In the genomic region with DNA sequence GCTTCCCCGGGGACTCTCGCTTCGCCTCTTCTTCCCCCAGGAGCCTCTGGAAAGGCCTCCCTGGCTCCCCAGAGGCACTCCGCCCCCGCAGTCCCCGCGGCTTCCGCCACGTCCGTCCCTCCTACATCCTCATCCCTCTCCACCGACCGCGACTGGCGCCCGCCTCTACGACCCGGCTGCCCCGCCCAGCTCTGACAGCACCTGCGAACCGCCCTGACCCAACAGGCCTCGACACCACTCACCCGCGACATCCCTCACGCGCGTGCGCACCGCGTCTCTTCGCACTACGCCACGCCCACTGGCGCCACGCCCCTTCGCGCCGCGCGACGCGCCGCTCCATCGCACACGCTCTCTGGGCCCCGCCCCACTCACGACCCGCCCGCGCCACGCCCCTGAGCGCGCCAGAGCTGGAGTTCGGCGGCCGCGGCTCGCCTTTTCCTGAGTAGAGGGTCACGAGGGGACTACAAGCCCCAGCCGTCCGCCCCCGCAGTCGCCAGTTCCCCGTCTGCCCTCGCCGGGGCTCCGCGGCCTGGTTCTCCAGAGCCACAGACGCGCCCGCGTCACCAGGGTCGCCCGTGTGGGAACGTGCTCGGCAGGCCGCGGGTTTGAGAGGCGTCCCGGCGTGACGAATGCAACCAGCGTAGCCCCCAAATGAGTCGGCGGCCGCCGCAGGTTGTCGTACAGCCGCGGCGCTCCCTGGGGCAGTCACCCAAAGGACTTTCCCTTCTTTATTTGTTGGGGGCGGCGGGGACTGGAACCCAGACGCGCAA, we compare ENCODE assay signal across 8 cellular contexts. TPM values are rescaled to one million over a fixed set of nuclear protein-coding genes. Genes with fewer than 3 reads are reported as not detected.
A peak's percentile ranks its signal among the peaks of the same experiment; 100 is the strongest.
DNase-seq lines count a peak whose midpoint lies in the region; ATAC-seq, FAIRE-seq and TF ChIP-seq lines count a peak whose summit lies in the region.

No MANE protein-coding gene starts in this region.

- no peaks in the 10 kb centered on the region for H3K9me3 Mint-ChIP-seq in WTC11

- H3K36me3 Mint-ChIP-seq in WTC11 = peaks cover 9% of the 10 kb centered on the region

- no peaks in the 10 kb centered on the region for H3K9me3 ChIP-seq in spleen

- H3K27me3 Mint-ChIP-seq in WTC11 (ENCODE audit: low read depth) = peaks cover 25% of the 10 kb centered on the region

- intact Hi-C loops in spleen (cut with DNase I; ENCODE audit: low total_unique reads) = loop anchor here (5.0 to 10.0 kb wide), 2 partner anchors 82 to 129 kb away; a partner anchor contains a TSS

- no peak for FAIRE-seq in bronchial epithelial cell (lab: Jason Lieb, UNC)

- peak; percentile 87 for ATAC-seq in GM19025 (IDR thresholded peaks at IDR 0.05; ENCODE audit: low read depth, unreplicated experiment)
- ATAC-seq in HG03196 (IDR thresholded peaks at IDR 0.05; ENCODE audit: unreplicated experiment) = peak; percentile 85
- peak; percentile 93 for ATAC-seq in WTC11

- no peak for TF ChIP-seq CTCF in AG09319 (IDR thresholded peaks at IDR 0.05; ENCODE audit: low read depth, low read length)
- no peak for TF ChIP-seq CTCF in WTC11 (IDR thresholded peaks at IDR 0.05)
- TF ChIP-seq CTCF in bronchial epithelial cell (IDR thresholded peaks at IDR 0.05; ENCODE audit: insufficient read depth, low read length, severe bottlenecking) = no peak
- TF ChIP-seq CTCF in spleen (IDR thresholded peaks at IDR 0.05 in 8 of 11, conservative IDR thresholded peaks at IDR 0.05 in 3 of 11) = peak in 3 of 11 experiments; percentile 3 to 50 (median 16)

- CTCF ChIA-PET in WTC11 (lab: Charles Lee) = interaction anchor here (1.0 to 2.7 kb wide), 4 partner anchors 13 to 161 kb away, joined by 3 to 8 read pairs (median 4); a partner anchor contains a TSS

- POLR2A ChIA-PET in WTC11 (lab: Charles Lee) = interaction anchor here (0.7 kb wide), 1 partner anchor 1025 kb away, joined by 3 read pairs; no protein-coding TSS in a partner anchor

- peak overlapping the region; percentile 94 to 100 (median 99) for H3K27ac ChIP-seq in spleen

- H3K36me3 ChIP-seq in bronchial epithelial cell (ENCODE audit: control insufficient read depth, insufficient read depth, low read length) (no peaks in the 10 kb centered on the region), spleen (peaks cover 0 to 27% (median 0%) of the 10 kb centered on the region in 6 donors)

- peaks cover 14% of the 10 kb centered on the region for H3K4me1 Mint-ChIP-seq in WTC11

- H3K27ac Mint-ChIP-seq in WTC11 = peak overlapping the region; percentile 87

- H3K4me3 ChIP-seq in bronchial epithelial cell (ENCODE audit: low read depth, low read length) (peak overlapping the region; percentile 82), spleen (peak overlapping the region; percentile 48 to 78 (median 59))

- H3K4me1 ChIP-seq in spleen = peaks cover 15 to 41% (median 28%) of the 10 kb centered on the region in 6 donors

- TF ChIP-seq POLR2A in spleen (IDR thresholded peaks at IDR 0.05) = peak; percentile 63 to 92 (median 91)

- 0 to 1% (median 1%) methylated on average over 47 to 94 of the region's 94 CpGs for WGBS in spleen, 5 donors

- peak overlapping the region; percentile 90 for H3K4me3 Mint-ChIP-seq in WTC11

- H3K27me3 ChIP-seq in bronchial epithelial cell (ENCODE audit: control insufficient read depth, insufficient read depth, low read length) (no peaks in the 10 kb centered on the region), spleen (replicated peaks in 1 of 7) (no peaks in the 10 kb centered on the region)

- DNase-seq in AG09319 (ENCODE audit: extremely low read depth, low read depth) = peak; percentile 86
- DNase-seq in NCI-H2227 treated with DMSO at 0.1 percent for 48 hours (lab: John Stamatoyannopoulos, UW) = peak; percentile 93
- peak; percentile 82 for DNase-seq in WTC11 (ENCODE audit: low spot score)
- DNase-seq in bronchial epithelial cell (ENCODE audit: low read depth) = peak; percentile 85
- peak; percentile 95 for DNase-seq in inferior parietal cortex (ENCODE audit: extremely low spot score)
- peak; percentile 99 for DNase-seq in spleen

TF ChIP-seq in WTC11, 78 proteins besides CTCF, POLR2A, EP300 and RAD21 (continues in another document):
- TF ChIP-seq, protein P1, sequence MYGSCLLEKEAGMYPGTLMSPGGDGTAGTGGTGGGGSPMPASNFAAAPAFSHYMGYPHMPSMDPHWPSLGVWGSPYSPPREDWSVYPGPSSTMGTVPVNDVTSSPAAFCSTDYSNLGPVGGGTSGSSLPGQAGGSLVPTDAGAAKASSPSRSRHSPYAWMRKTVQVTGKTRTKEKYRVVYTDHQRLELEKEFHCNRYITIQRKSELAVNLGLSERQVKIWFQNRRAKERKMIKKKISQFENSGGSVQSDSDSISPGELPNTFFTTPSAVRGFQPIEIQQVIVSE (CRISPR knock-in tag; IDR thresholded peaks at IDR 0.05; ENCODE audit: borderline replicate concordance) = no peak
- TF ChIP-seq, protein P2, sequence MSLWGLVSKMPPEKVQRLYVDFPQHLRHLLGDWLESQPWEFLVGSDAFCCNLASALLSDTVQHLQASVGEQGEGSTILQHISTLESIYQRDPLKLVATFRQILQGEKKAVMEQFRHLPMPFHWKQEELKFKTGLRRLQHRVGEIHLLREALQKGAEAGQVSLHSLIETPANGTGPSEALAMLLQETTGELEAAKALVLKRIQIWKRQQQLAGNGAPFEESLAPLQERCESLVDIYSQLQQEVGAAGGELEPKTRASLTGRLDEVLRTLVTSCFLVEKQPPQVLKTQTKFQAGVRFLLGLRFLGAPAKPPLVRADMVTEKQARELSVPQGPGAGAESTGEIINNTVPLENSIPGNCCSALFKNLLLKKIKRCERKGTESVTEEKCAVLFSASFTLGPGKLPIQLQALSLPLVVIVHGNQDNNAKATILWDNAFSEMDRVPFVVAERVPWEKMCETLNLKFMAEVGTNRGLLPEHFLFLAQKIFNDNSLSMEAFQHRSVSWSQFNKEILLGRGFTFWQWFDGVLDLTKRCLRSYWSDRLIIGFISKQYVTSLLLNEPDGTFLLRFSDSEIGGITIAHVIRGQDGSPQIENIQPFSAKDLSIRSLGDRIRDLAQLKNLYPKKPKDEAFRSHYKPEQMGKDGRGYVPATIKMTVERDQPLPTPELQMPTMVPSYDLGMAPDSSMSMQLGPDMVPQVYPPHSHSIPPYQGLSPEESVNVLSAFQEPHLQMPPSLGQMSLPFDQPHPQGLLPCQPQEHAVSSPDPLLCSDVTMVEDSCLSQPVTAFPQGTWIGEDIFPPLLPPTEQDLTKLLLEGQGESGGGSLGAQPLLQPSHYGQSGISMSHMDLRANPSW (CRISPR knock-in tag; conservative IDR thresholded peaks at IDR 0.05; ENCODE audit: low read depth) = 0 out of 2 replicates have a peak, but pooled peaks have one; percentile 48
- TF ChIP-seq, protein P3, sequence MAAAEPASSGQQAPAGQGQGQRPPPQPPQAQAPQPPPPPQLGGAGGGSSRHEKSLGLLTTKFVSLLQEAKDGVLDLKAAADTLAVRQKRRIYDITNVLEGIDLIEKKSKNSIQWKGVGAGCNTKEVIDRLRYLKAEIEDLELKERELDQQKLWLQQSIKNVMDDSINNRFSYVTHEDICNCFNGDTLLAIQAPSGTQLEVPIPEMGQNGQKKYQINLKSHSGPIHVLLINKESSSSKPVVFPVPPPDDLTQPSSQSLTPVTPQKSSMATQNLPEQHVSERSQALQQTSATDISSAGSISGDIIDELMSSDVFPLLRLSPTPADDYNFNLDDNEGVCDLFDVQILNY (CRISPR knock-in tag; IDR thresholded peaks at IDR 0.05) = peak; percentile 91
- TF ChIP-seq NR3C1 (CRISPR knock-in tag; conservative IDR thresholded peaks at IDR 0.05; ENCODE audit: low read depth) = no peak
- TF ChIP-seq ZNF423 (CRISPR knock-in tag; IDR thresholded peaks at IDR 0.05) = peak; percentile 20; the same call in 1 of the 2 replicates
- TF ChIP-seq GABPB1 (CRISPR knock-in tag; IDR thresholded peaks at IDR 0.05) = peak; percentile 79
- TF ChIP-seq, protein P4, sequence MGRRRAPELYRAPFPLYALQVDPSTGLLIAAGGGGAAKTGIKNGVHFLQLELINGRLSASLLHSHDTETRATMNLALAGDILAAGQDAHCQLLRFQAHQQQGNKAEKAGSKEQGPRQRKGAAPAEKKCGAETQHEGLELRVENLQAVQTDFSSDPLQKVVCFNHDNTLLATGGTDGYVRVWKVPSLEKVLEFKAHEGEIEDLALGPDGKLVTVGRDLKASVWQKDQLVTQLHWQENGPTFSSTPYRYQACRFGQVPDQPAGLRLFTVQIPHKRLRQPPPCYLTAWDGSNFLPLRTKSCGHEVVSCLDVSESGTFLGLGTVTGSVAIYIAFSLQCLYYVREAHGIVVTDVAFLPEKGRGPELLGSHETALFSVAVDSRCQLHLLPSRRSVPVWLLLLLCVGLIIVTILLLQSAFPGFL (CRISPR knock-in tag; IDR thresholded peaks at IDR 0.05; ENCODE audit: borderline replicate concordance) = 0 out of 2 replicates have a peak, but pooled peaks have one; percentile 55
- TF ChIP-seq NFE2L1 (CRISPR knock-in tag; IDR thresholded peaks at IDR 0.05) = peak; percentile 86; the same call in 1 of the 2 replicates
- TF ChIP-seq FOXJ3 (CRISPR knock-in tag; IDR thresholded peaks at IDR 0.05; ENCODE audit: borderline replicate concordance) = no peak
- TF ChIP-seq CREM (CRISPR knock-in tag; IDR thresholded peaks at IDR 0.05) = peak; percentile 44; the same call in 1 of the 2 replicates
- TF ChIP-seq, protein P5, sequence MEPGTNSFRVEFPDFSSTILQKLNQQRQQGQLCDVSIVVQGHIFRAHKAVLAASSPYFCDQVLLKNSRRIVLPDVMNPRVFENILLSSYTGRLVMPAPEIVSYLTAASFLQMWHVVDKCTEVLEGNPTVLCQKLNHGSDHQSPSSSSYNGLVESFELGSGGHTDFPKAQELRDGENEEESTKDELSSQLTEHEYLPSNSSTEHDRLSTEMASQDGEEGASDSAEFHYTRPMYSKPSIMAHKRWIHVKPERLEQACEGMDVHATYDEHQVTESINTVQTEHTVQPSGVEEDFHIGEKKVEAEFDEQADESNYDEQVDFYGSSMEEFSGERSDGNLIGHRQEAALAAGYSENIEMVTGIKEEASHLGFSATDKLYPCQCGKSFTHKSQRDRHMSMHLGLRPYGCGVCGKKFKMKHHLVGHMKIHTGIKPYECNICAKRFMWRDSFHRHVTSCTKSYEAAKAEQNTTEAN (CRISPR knock-in tag; IDR thresholded peaks at IDR 0.05) = peak; percentile 71
- peak; percentile 85; the same call in 1 of the 2 replicates for TF ChIP-seq ESRRA (CRISPR knock-in tag; IDR thresholded peaks at IDR 0.05; ENCODE audit: borderline replicate concordance)

RNA-seq across cellular contexts. Expression of a gene that starts 56.2 kb away (rescaled TPM):
- total RNA-seq in WTC11 (2021) (3.5 to 4.6 TPM (median 4.4 TPM) in 3 replicates), bronchial epithelial cell (1.1 and 5.0 TPM in 2 replicates), spleen (10 to 100 TPM in 5 of 7 donors, 1 to 10 TPM in 2; 7.6 to 44.8 (median 19.3) TPM)
- polyA plus RNA-seq in spleen = 1 to 10 TPM; 1.8 to 2.8 (median 2.4) TPM

Comparison
In these comparisons a context has a peak if more than half of its experiments do, and no peak if none do; other contexts are left out.
1. Peak in every context shown above with its lines: DNase-seq, ATAC-seq, H3K4me3 ChIP-seq and H3K27ac ChIP-seq.